ENCODE assay signal across 2 cellular contexts in genomic region chr16:67941469-67942199, GRCh38.
TF ChIP-seq lines count a peak whose summit lies in the region.

No MANE protein-coding gene starts in this region.

TF ChIP-seq in K562, 482 proteins besides CTCF, POLR2A, EP300 and RAD21 (continues in another document):
- no peak for TF ChIP-seq RNF219 (CRISPR knock-in tag; IDR thresholded peaks at IDR 0.05)
- TF ChIP-seq MTA1 (IDR thresholded peaks at IDR 0.05; ENCODE audit: borderline replicate concordance), result no peak
- TF ChIP-seq RUNX1 (IDR thresholded peaks at IDR 0.05; ENCODE audit: low read depth), result 0 out of 2 replicates have a peak, but pooled peaks have one; percentile 23
- no peak for TF ChIP-seq CREBBP (IDR thresholded peaks at IDR 0.05; ENCODE audit: low read depth, low read length)
- no peak for TF ChIP-seq TAF15 (IDR thresholded peaks at IDR 0.05; ENCODE audit: low read depth, low read length)
- no peak for TF ChIP-seq ZFPM2 (CRISPR knock-in tag; IDR thresholded peaks at IDR 0.05)
- peak; percentile 71 for TF ChIP-seq EGR1 (conservative IDR thresholded peaks at IDR 0.05)
- no peak for TF ChIP-seq ZNF41 (CRISPR knock-in tag; conservative IDR thresholded peaks at IDR 0.05)
- TF ChIP-seq SNAPC5 (CRISPR knock-in tag; IDR thresholded peaks at IDR 0.05), result no peak
- no peak for TF ChIP-seq NR2F6 (CRISPR knock-in tag; IDR thresholded peaks at IDR 0.05)
- no peak for TF ChIP-seq ETS2 (tag; IDR thresholded peaks at IDR 0.05; ENCODE audit: borderline replicate concordance, poor library complexity, severe bottlenecking)
- 0 out of 2 replicates have a peak, but pooled peaks have one; percentile 13 for TF ChIP-seq SP1 (CRISPR knock-in tag; IDR thresholded peaks at IDR 0.05)
- TF ChIP-seq SUPT5H (IDR thresholded peaks at IDR 0.05), result 0 out of 2 replicates have a peak, but pooled peaks have one; percentile 29
- no peak for TF ChIP-seq SNRNP70 (optimal IDR thresholded peaks at IDR 0.05; ENCODE audit: low read depth, low read length)
- TF ChIP-seq RB1 (IDR thresholded peaks at IDR 0.05; ENCODE audit: low read depth), result no peak
- TF ChIP-seq THAP12 (CRISPR knock-in tag; IDR thresholded peaks at IDR 0.05), result no peak
- no peak for TF ChIP-seq FOXP1 (CRISPR knock-in tag; IDR thresholded peaks at IDR 0.05)
- no peak for TF ChIP-seq TAL1 (IDR thresholded peaks at IDR 0.05)
- TF ChIP-seq NCOR1 (IDR thresholded peaks at IDR 0.05), result no peak
- no peak for TF ChIP-seq ETV1 (tag; conservative IDR thresholded peaks at IDR 0.05; ENCODE audit: low read depth)
- no peak for TF ChIP-seq ZNF197 (CRISPR knock-in tag; IDR thresholded peaks at IDR 0.05; ENCODE audit: low read depth)
- TF ChIP-seq ZKSCAN8 (CRISPR knock-in tag; IDR thresholded peaks at IDR 0.05), result no peak
- no peak for TF ChIP-seq MEF2A (IDR thresholded peaks at IDR 0.05; ENCODE audit: control insufficient read depth, low read depth, low read length)
- TF ChIP-seq PRMT5 (CRISPR knock-in tag; IDR thresholded peaks at IDR 0.05), result no peak
- TF ChIP-seq ZBTB1 (CRISPR knock-in tag; IDR thresholded peaks at IDR 0.05; ENCODE audit: borderline replicate concordance, low read depth), result no peak
- TF ChIP-seq SMAD1 (IDR thresholded peaks at IDR 0.05; ENCODE audit: low read depth, low read length, partially characterized antibody), result no peak
- TF ChIP-seq NFATC3 (IDR thresholded peaks at IDR 0.05), result no peak
- TF ChIP-seq, protein P1, sequence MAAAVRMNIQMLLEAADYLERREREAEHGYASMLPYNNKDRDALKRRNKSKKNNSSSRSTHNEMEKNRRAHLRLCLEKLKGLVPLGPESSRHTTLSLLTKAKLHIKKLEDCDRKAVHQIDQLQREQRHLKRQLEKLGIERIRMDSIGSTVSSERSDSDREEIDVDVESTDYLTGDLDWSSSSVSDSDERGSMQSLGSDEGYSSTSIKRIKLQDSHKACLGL (CRISPR knock-in tag; IDR thresholded peaks at IDR 0.05; ENCODE audit: borderline replicate concordance, poor library complexity, severe bottlenecking), result no peak
- TF ChIP-seq WHSC1 (IDR thresholded peaks at IDR 0.05; ENCODE audit: low read length), result no peak
- peak; percentile 62; the same call in 1 of the 2 replicates for TF ChIP-seq ZNF384 (IDR thresholded peaks at IDR 0.05; ENCODE audit: low read depth, low read length)
- no peak for TF ChIP-seq NR3C1 (CRISPR knock-in tag; IDR thresholded peaks at IDR 0.05)
- no peak for TF ChIP-seq NFE2 (IDR thresholded peaks at IDR 0.05; ENCODE audit: low read depth)
- no peak for TF ChIP-seq ZBTB12 (CRISPR knock-in tag; IDR thresholded peaks at IDR 0.05)
- 0 out of 2 replicates have a peak, but pooled peaks have one; percentile 32 for TF ChIP-seq GABPB1 (CRISPR knock-in tag; IDR thresholded peaks at IDR 0.05)
- no peak for TF ChIP-seq RBM39 (optimal IDR thresholded peaks at IDR 0.05; ENCODE audit: low read depth, low read length)

TF ChIP-seq in HEK293T, 16 proteins besides CTCF, POLR2A, EP300 and RAD21:
- TF ChIP-seq L3MBTL2 (conservative IDR thresholded peaks at IDR 0.05), result no peak
